ENCODE assay signal across 1 cellular context in genomic region chr17:17972126-17972951, GRCh38.
A peak's percentile ranks its signal among the peaks of the same experiment; 100 is the strongest.
TF ChIP-seq lines count a peak whose summit lies in the region.

Gene DRC3 (plus strand): TSS chr17:17972862. CDS start chr17:17977599, 4,737 bp downstream.
Gene TOM1L2 (minus strand): TSS chr17:17972400. CDS start chr17:17972313, 87 bp downstream.

TF ChIP-seq in HepG2, 621 proteins besides CTCF, POLR2A, EP300 and RAD21 (continued from another document and continues in another):
- TF ChIP-seq GRHL1 (CRISPR knock-in tag; conservative IDR thresholded peaks at IDR 0.05) (no peak), REPIN1 (CRISPR knock-in tag; IDR thresholded peaks at IDR 0.05; ENCODE audit: borderline replicate concordance, low read depth) (0 out of 2 replicates have a peak, but pooled peaks have one; percentile 28), RXRA (CRISPR knock-in tag; IDR thresholded peaks at IDR 0.05) (peak; percentile 85; the same call in 1 of the 2 replicates), HIVEP1 (CRISPR knock-in tag; IDR thresholded peaks at IDR 0.05) (peak; percentile 41; the same call in 1 of the 2 replicates), SKI (IDR thresholded peaks at IDR 0.05; ENCODE audit: partially characterized antibody) (peak; percentile 32), MIXL1 (CRISPR knock-in tag; IDR thresholded peaks at IDR 0.05) (0 out of 2 replicates have a peak, but pooled peaks have one; percentile 7), ZNF646 (CRISPR knock-in tag; IDR thresholded peaks at IDR 0.05) (no peak), FOXM1 (CRISPR knock-in tag; IDR thresholded peaks at IDR 0.05) (no peak), ZNF780A (CRISPR knock-in tag; IDR thresholded peaks at IDR 0.05) (no peak), FIP1L1 (IDR thresholded peaks at IDR 0.05; ENCODE audit: borderline replicate concordance, insufficient read depth, low read depth, low read length) (no peak), ZNF674 (CRISPR knock-in tag; IDR thresholded peaks at IDR 0.05; ENCODE audit: low read depth) (no peak), RELA (CRISPR knock-in tag; IDR thresholded peaks at IDR 0.05) (no peak), CENPBD1 (CRISPR knock-in tag; IDR thresholded peaks at IDR 0.05; ENCODE audit: borderline replicate concordance, low read depth) (no peak), GTF2F1 (IDR thresholded peaks at IDR 0.05; ENCODE audit: low read length) (peak; percentile 97), ZNF101 (CRISPR knock-in tag; IDR thresholded peaks at IDR 0.05; ENCODE audit: borderline replicate concordance, low read depth) (no peak), YY1 (IDR thresholded peaks at IDR 0.05; ENCODE audit: insufficient read depth, insufficient replicate concordance, low read depth, low read length) (peak; percentile 44), EED (CRISPR knock-in tag; IDR thresholded peaks at IDR 0.05) (no peak), SSRP1 (CRISPR knock-in tag; IDR thresholded peaks at IDR 0.05) (no peak), ZFY (CRISPR knock-in tag; IDR thresholded peaks at IDR 0.05) (peak; percentile 85), ZNF180 (CRISPR knock-in tag; IDR thresholded peaks at IDR 0.05; ENCODE audit: borderline replicate concordance, low read depth) (no peak), ZGPAT (CRISPR knock-in tag; IDR thresholded peaks at IDR 0.05) (peak; percentile 59; the same call in 1 of the 2 replicates), HOXA3 (CRISPR knock-in tag; IDR thresholded peaks at IDR 0.05) (peak; percentile 7; the same call in 1 of the 2 replicates), MAFG (CRISPR knock-in tag; IDR thresholded peaks at IDR 0.05) (no peak), ZNF597 (CRISPR knock-in tag; IDR thresholded peaks at IDR 0.05) (no peak), GLI4 (CRISPR knock-in tag; IDR thresholded peaks at IDR 0.05; ENCODE audit: borderline replicate concordance) (0 out of 2 replicates have a peak, but pooled peaks have one; percentile 54), ZNF770 (CRISPR knock-in tag; IDR thresholded peaks at IDR 0.05) (no peak; the same call in 1 of the 2 replicates), ZNF234 (CRISPR knock-in tag; conservative IDR thresholded peaks at IDR 0.05) (0 out of 2 replicates have a peak, but pooled peaks have one; percentile 26), ZNF766 (CRISPR knock-in tag; IDR thresholded peaks at IDR 0.05; ENCODE audit: borderline replicate concordance) (no peak), ETS1 (CRISPR knock-in tag; IDR thresholded peaks at IDR 0.05) (no peak), SIN3A (IDR thresholded peaks at IDR 0.05; ENCODE audit: borderline replicate concordance, low read depth, low read length) (peak; percentile 97; the same call in 1 of the 2 replicates), LBX2 (CRISPR knock-in tag; IDR thresholded peaks at IDR 0.05; ENCODE audit: borderline replicate concordance) (no peak), ZNF335 (CRISPR knock-in tag; IDR thresholded peaks at IDR 0.05) (no peak), ZNF772 (CRISPR knock-in tag; IDR thresholded peaks at IDR 0.05) (peak; percentile 47; the same call in 1 of the 2 replicates), ZNF431 (CRISPR knock-in tag; IDR thresholded peaks at IDR 0.05; ENCODE audit: borderline replicate concordance, low read depth) (no peak), ZNF282 (IDR thresholded peaks at IDR 0.05; ENCODE audit: partially characterized antibody) (no peak), TEF (CRISPR knock-in tag; IDR thresholded peaks at IDR 0.05) (no peak), ZFP41 (CRISPR knock-in tag; IDR thresholded peaks at IDR 0.05; ENCODE audit: borderline replicate concordance) (no peak), TP53 (CRISPR knock-in tag; conservative IDR thresholded peaks at IDR 0.05) (no peak; the same call in 1 of the 2 replicates), DMTF1 (CRISPR knock-in tag; IDR thresholded peaks at IDR 0.05) (no peak), HDAC2 (CRISPR knock-in tag; IDR thresholded peaks at IDR 0.05) (peak; percentile 51; the same call in 1 of the 2 replicates), ZNF678 (CRISPR knock-in tag; IDR thresholded peaks at IDR 0.05) (no peak), HMG20A (CRISPR knock-in tag; IDR thresholded peaks at IDR 0.05; ENCODE audit: borderline replicate concordance) (no peak), RXRB (CRISPR knock-in tag; IDR thresholded peaks at IDR 0.05; ENCODE audit: borderline replicate concordance) (peak; percentile 81; the same call in 1 of the 2 replicates), TBX2 (CRISPR knock-in tag; IDR thresholded peaks at IDR 0.05; ENCODE audit: borderline replicate concordance) (peak; percentile 70), HDAC1 (CRISPR knock-in tag; IDR thresholded peaks at IDR 0.05) (peak; percentile 82), ZKSCAN5 (CRISPR knock-in tag; IDR thresholded peaks at IDR 0.05) (no peak)
